ENCODE assay signal across 31 cellular contexts in genomic region chr9:83996126-83996525, GRCh38.
"Had no signal": no experiment of that assay in that cellular context is flagged by ENCODE, and none has a peak within 500 bp of the region (broad histone marks: within the 10 kb centered on the region; RNA-seq: fewer than 3 reads in every experiment).

No MANE protein-coding gene starts in this region.

- H3K27ac ChIP-seq: adrenal gland, body of pancreas, breast epithelium, coronary artery, VCaP had no signal

- ATAC-seq: activated naive CD4-positive, alpha-beta T cell treated with anti-CD3 and anti-CD28 coated beads, Interleukin-2, amount 50 U/mL, for 72 hours; activated T-cell treated with anti-CD3 and anti-CD28 coated beads, Interleukin-2, amount 50 U/mL, for 4 hours; body of pancreas; Panc1 had no signal

- H3K4me1 ChIP-seq: adrenal gland, breast epithelium had no signal

- H3K9me3 ChIP-seq: adrenal gland, body of pancreas, breast epithelium had no signal

- DNase-seq: activated B cell treated with CpG ODN at 0.5 μM for 24 hours; activated CD4-positive, alpha-beta memory T cell treated with anti-CD3 and anti-CD28 coated beads for 36 hours; activated CD4-positive, alpha-beta T cell treated with anti-CD3 and anti-CD28 coated beads for 4 hours; activated CD4-positive, alpha-beta T cell treated with anti-CD3 and anti-CD28 coated beads, Interleukin-2, amount 50 U/mL, for 1 hour; activated CD4-positive, CD25-positive, alpha-beta regulatory T cell treated with anti-CD3 and anti-CD28 coated beads, Interleukin-2, amount 50 U/mL, for 72 hours; activated CD8-positive, alpha-beta memory T cell treated with anti-CD3 and anti-CD28 coated beads, Interleukin-2, amount 50 U/mL, for 4 hours; activated gamma-delta T cell treated with Interleukin-2 at 50 U/mL for 16 hours; activated naive CD4-positive, alpha-beta T cell treated with anti-CD3 and anti-CD28 coated beads for 36 hours; activated T-cell treated with anti-CD3 and anti-CD28 coated beads for 4 hours; activated T-cell treated with anti-CD3 and anti-CD28 coated beads, Interleukin-2, amount 50 U/mL, for 4 hours; adrenal gland; body of pancreas; NCI-H1092 treated with DMSO at 0.1 percent for 48 hours; NCI-H1417; NCI-H146; NCI-H187; NCI-H2029 treated with DMSO at 0.1 percent for 48 hours; NCI-H345; NCI-H510A; NCI-H526; NCI-H774; SHP77 treated with DMSO at 0.1 percent for 48 hours; SW 1271; T-helper 1 cell; T-helper 2 cell; T-helper 9 cell had no signal

- H3K27me3 ChIP-seq: adrenal gland, body of pancreas, breast epithelium had no signal

- H3K36me3 ChIP-seq: adrenal gland, breast epithelium had no signal

- H3K4me3 ChIP-seq: adrenal gland, body of pancreas, breast epithelium, coronary artery had no signal
